ENCODE assay signal across 13 cellular contexts in the genomic region with DNA sequence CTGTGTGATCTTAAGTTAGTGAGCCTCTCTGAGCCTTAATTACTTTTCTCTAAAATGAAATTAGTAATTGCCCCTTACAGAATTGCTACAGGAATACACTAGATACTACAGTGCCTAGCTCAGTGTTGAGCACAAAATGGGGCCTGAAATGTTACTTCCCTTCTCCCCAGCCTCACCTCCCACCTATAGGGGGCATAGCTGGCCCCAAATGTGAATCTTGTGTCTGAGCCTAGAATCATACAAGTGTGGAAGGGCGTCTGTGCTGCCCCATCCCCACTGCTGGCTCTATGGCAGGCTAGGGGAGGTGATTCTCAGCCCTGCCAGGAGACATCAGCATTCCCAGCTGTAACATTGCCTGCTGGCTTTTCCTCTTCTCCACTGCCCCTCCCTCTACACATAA. TPM values are rescaled to one million over a fixed set of nuclear protein-coding genes. Genes with fewer than 3 reads are reported as not detected.
A peak's percentile ranks its signal among the peaks of the same experiment; 100 is the strongest.
DNase-seq lines count a peak whose midpoint lies in the region; ATAC-seq and TF ChIP-seq lines count a peak whose summit lies in the region.
"Had no signal": no experiment of that assay in that cellular context is flagged by ENCODE, and none has a peak within 500 bp of the region (broad histone marks: within the 10 kb centered on the region; RNA-seq: fewer than 3 reads in every experiment).

No MANE protein-coding gene starts in this region.

- H3K27ac ChIP-seq in heart left ventricle (peak overlapping the region in 11 of 12 donors; percentile 40 to 72 (median 63)), OCI-LY7 (ENCODE audit: low read depth, low read length, poor library complexity, severe bottlenecking) (no peak overlapping the region), tibial nerve (peak overlapping the region in 3 of 4 donors; percentile 47 to 77 (median 74))
- H3K27ac ChIP-seq: parathyroid adenoma had no signal

- ATAC-seq in heart left ventricle (no peak), Right ventricle myocardium inferior (no peak), HG02981 (IDR thresholded peaks at IDR 0.05; ENCODE audit: unreplicated experiment) (no peak), GM19455 (IDR thresholded peaks at IDR 0.05; ENCODE audit: unreplicated experiment) (no peak)

- intact Hi-C loops in heart left ventricle (cut with DNase I) (loop anchor here in 4 of 10 donors (5.0 to 10.0 kb wide), 3 partner anchors 40 to 452 kb away; partner anchors contain the start of gene IFT122 (in 1 of the 4)), Right ventricle myocardium inferior (cut with DNase I) (loop anchor here (5.0 kb wide), 1 partner anchor 40 kb away; the partner anchor contains the start of gene IFT122), OCI-LY7 (cut with micrococcal nuclease; ENCODE audit: unreplicated experiment) (no loop called here)

- CTCF ChIA-PET in OCI-LY7 (lab: Charles Lee; ENCODE audit: unreplicated experiment) = interaction anchor here (0.8 kb wide), 1 partner anchor 112 kb away, joined by 3 read pairs; no protein-coding TSS in a partner anchor

- no peaks in the 10 kb centered on the region for H4K20me1 ChIP-seq in OCI-LY7 (ENCODE audit: insufficient read depth, low read length)

- POLR2A ChIA-PET in OCI-LY7 (lab: Charles Lee) = interaction anchor here (1.2 kb wide), 1 partner anchor 41 kb away, joined by 3 read pairs; no protein-coding TSS in a partner anchor

- H3K9me3 ChIP-seq in heart left ventricle (no peaks in the 10 kb centered on the region), OCI-LY7 (ENCODE audit: low read length) (no peaks in the 10 kb centered on the region), tibial nerve (no peaks in the 10 kb centered on the region)

- TF ChIP-seq CTCF in heart left ventricle (IDR thresholded peaks at IDR 0.05) (peak in 3 of 12 donors; percentile 9 to 14 (median 10)), OCI-LY7 (conservative IDR thresholded peaks at IDR 0.05; ENCODE audit: low read length) (peak; percentile 73), fibroblast of pulmonary artery (IDR thresholded peaks at IDR 0.05; ENCODE audit: low read length, missing control alignments) (peak; percentile 14), tibial nerve (IDR thresholded peaks at IDR 0.05) (no peak)

- no peak for TF ChIP-seq POLR2A in heart left ventricle (IDR thresholded peaks at IDR 0.05)
- TF ChIP-seq POLR2A in tibial nerve (IDR thresholded peaks at IDR 0.05) = no peak

- WGBS in heart left ventricle, 4 donors = 82 to 100% (median 85%) methylated on average over 1 of the region's 1 CpG
- WGBS in tibial nerve, 2 donors = 79 to 83% methylated on average over 1 of the region's 1 CpG

- no peaks in the 10 kb centered on the region for H3K9me2 ChIP-seq in OCI-LY7 (ENCODE audit: insufficient read depth, low read length)

- H3K4me2 ChIP-seq in OCI-LY7 (ENCODE audit: low read length) = no peak overlapping the region

- no peak overlapping the region for H2AFZ ChIP-seq in OCI-LY7 (ENCODE audit: low read length)
- H2AFZ ChIP-seq: parathyroid adenoma had no signal

- no peaks in the 10 kb centered on the region for H3K27me3 ChIP-seq in heart left ventricle
- no peaks in the 10 kb centered on the region for H3K27me3 ChIP-seq in tibial nerve

- H3K36me3 ChIP-seq in heart left ventricle = peaks cover 0 to 51% (median 26%) of the 10 kb centered on the region in 9 donors
- H3K36me3 ChIP-seq in OCI-LY7 (ENCODE audit: insufficient read depth, low read length) = peaks cover 31% of the 10 kb centered on the region
- H3K36me3 ChIP-seq in tibial nerve = peaks cover 0 to 41% (median 3%) of the 10 kb centered on the region in 3 donors

- DNase-seq in heart left ventricle (no peak), Right ventricle myocardium inferior (ENCODE audit: missing footprints) (no peak), OCI-LY7 (ENCODE audit: low spot score) (peak; percentile 32), fibroblast of pulmonary artery (ENCODE audit: low read depth) (no peak), tibial nerve (ENCODE audit: low spot score in 2 of 2) (no peak), HK-2 (ENCODE audit: unreplicated experiment) (no peak)
- DNase-seq: effector CD4-positive, alpha-beta T cell; islet precursor cell; NCI-H446 had no signal

- peaks cover 0 to 51% (median 31%) of the 10 kb centered on the region in 12 donors for H3K4me1 ChIP-seq in heart left ventricle
- no peaks in the 10 kb centered on the region for H3K4me1 ChIP-seq in OCI-LY7 (ENCODE audit: insufficient read depth, low read length, poor library complexity, severe bottlenecking)
- H3K4me1 ChIP-seq in tibial nerve = peaks cover 0 to 56% (median 29%) of the 10 kb centered on the region in 4 donors

- no peak for TF ChIP-seq EP300 in tibial nerve (IDR thresholded peaks at IDR 0.05)

- no peaks in the 10 kb centered on the region for H3K79me2 ChIP-seq in OCI-LY7 (ENCODE audit: insufficient read depth, low read depth, low read length)
- H3K79me2 ChIP-seq: parathyroid adenoma had no signal

- H3K4me3 ChIP-seq in heart left ventricle (no peak overlapping the region), OCI-LY7 (ENCODE audit: low read depth, low read length, poor library complexity, severe bottlenecking) (no peak overlapping the region), fibroblast of pulmonary artery (replicated peaks; ENCODE audit: low read depth, low read length) (no peak overlapping the region), tibial nerve (no peak overlapping the region)

- BruUV-seq in OCI-LY7 (replicated peaks; lab: Mats Ljungman, UMichigan) = no TSS peak

RNA-seq across cellular contexts. Expression of gene IFT122, which starts 42.7 kb away (rescaled TPM):
- total RNA-seq in heart left ventricle (10 to 100 TPM; 13.1 to 34.2 (median 16.6) TPM), Right ventricle myocardium inferior (19.7 TPM), OCI-LY7 (2022) (37.0 and 48.1 TPM in 2 replicates), tibial nerve (10 to 100 TPM; 36.6 to 74.4 (median 43.3) TPM)
- polyA plus RNA-seq in heart left ventricle = 10 to 100 TPM in 1 of 2 donors, 1 to 10 TPM in 1; 7.2 to 25.2 TPM
- total RNA-seq in OCI-LY7 (2014; rRNA removed; shearing (Covaris generic)) = 21.6 and 25.8 TPM in 2 replicates

RNA-seq across cellular contexts. Expression of gene MBD4, which starts 43.0 kb away (rescaled TPM):
- 10 to 100 TPM; 13.0 to 26.7 (median 20.6) TPM for total RNA-seq in heart left ventricle
- 10 to 100 TPM; 10.8 to 42.3 TPM for polyA plus RNA-seq in heart left ventricle
- total RNA-seq in Right ventricle myocardium inferior = 20.2 TPM
- total RNA-seq in OCI-LY7 (2014; rRNA removed; shearing (Covaris generic)) = 42.4 and 46.3 TPM in 2 replicates
- total RNA-seq in OCI-LY7 (2022) = 74.6 and 86.1 TPM in 2 replicates
- total RNA-seq in tibial nerve = 10 to 100 TPM; 15.5 to 42.0 (median 32.8) TPM

RNA-seq across cellular contexts. Expression of gene RHO, which starts 45.7 kb away (rescaled TPM):
- total RNA-seq in heart left ventricle (not detected), Right ventricle myocardium inferior (not detected), OCI-LY7 (2022) (not detected in 2 replicates), tibial nerve (not detected)
- under 1 TPM in 1 of 2 donors, not detected in 1; 0.08 TPM for polyA plus RNA-seq in heart left ventricle
- not detected in 2 replicates for total RNA-seq in OCI-LY7 (2014; rRNA removed; shearing (Covaris generic))
- total RNA-seq: HT1080 had no signal

RNA-seq across cellular contexts. Expression of gene EFCAB12, which starts 54.3 kb away (rescaled TPM):
- total RNA-seq in heart left ventricle = under 1 TPM in 4 of 9 donors, not detected in 5; 0.09 to 0.20 (median 0.14) TPM
- under 1 TPM; 0.07 to 0.11 TPM for polyA plus RNA-seq in heart left ventricle
- total RNA-seq in Right ventricle myocardium inferior = not detected
- total RNA-seq in OCI-LY7 (2014; rRNA removed; shearing (Covaris generic)) = 0.36 and 1.1 TPM in 2 replicates
- total RNA-seq in OCI-LY7 (2022) = 2.5 and 2.6 TPM in 2 replicates
- total RNA-seq in tibial nerve = 1 to 10 TPM in 1 of 4 donors, under 1 TPM in 3; 0.22 to 2.2 (median 0.46) TPM
- total RNA-seq: HT1080 had no signal

Comparison
In these comparisons a context has a peak if more than half of its experiments do, and no peak if none do; other contexts are left out.
1. CTCF ChIP-seq: peak in OCI-LY7 (single experiment) and fibroblast of pulmonary artery (single experiment); none in tibial nerve (0 of 5).